10 cellular contexts compared by ENCODE assay signal in genomic region chr16:1202274-1202673, GRCh38. TPM values are rescaled to one million over a fixed set of nuclear protein-coding genes. Genes with fewer than 3 reads are reported as not detected.
"Had no signal": no experiment of that assay in that cellular context is flagged by ENCODE, and none has a peak within 500 bp of the region (broad histone marks: within the 10 kb centered on the region; RNA-seq: fewer than 3 reads in every experiment).

No MANE protein-coding gene starts in this region.

- H3K9ac ChIP-seq: GM23248 had no signal

- H3K36me3 ChIP-seq: HAP-1 had no signal

- ATAC-seq: GM23338, HCT116 had no signal

- H3K4me3 ChIP-seq: GM23248, GM23338, HAP-1 had no signal

- H3K9me3 ChIP-seq: HAP-1 had no signal

- H3K27ac ChIP-seq: GM23248 had no signal

- H3K4me1 ChIP-seq: HAP-1 had no signal

- DNase-seq: GM23248, GOT3, H9, HCEC 1CT, HFFc6 had no signal

- H2AFZ ChIP-seq: GM23248, GM23338 had no signal

- H3K4me2 ChIP-seq: GM23338 had no signal

RNA-seq across cellular contexts. Expression of gene TPSG1, which starts 22.8 kb away (rescaled TPM):
- total RNA-seq: GM23248, GM23338, H1, H9 had no signal
- polyA plus RNA-seq: GM23248, H1 had no signal

RNA-seq across cellular contexts. Expression of gene TPSB2, which starts 27.7 kb away (rescaled TPM):
- total RNA-seq: GM23248, GM23338, H1, H9, HFFc6 had no signal
- polyA plus RNA-seq: GM23248 had no signal

RNA-seq across cellular contexts. Expression of gene TPSAB1, which starts 38.2 kb away (rescaled TPM):
- total RNA-seq: GM23248, GM23338, H1, H4, H9, HFFc6 had no signal
- polyA plus RNA-seq: GM23248, GM23338 had no signal

RNA-seq across cellular contexts. Expression of gene CACNA1H, which starts 49.4 kb away (rescaled TPM):
- polyA plus RNA-seq: GM23248 had no signal

RNA-seq across cellular contexts. Expression of gene TPSD1, which starts 53.6 kb away (rescaled TPM):
- total RNA-seq: GM23248, H1, H4, H9, HFFc6 had no signal
- polyA plus RNA-seq: GM23248, GM23338 had no signal
